8 cellular contexts compared by ENCODE assay signal in the genomic region with DNA sequence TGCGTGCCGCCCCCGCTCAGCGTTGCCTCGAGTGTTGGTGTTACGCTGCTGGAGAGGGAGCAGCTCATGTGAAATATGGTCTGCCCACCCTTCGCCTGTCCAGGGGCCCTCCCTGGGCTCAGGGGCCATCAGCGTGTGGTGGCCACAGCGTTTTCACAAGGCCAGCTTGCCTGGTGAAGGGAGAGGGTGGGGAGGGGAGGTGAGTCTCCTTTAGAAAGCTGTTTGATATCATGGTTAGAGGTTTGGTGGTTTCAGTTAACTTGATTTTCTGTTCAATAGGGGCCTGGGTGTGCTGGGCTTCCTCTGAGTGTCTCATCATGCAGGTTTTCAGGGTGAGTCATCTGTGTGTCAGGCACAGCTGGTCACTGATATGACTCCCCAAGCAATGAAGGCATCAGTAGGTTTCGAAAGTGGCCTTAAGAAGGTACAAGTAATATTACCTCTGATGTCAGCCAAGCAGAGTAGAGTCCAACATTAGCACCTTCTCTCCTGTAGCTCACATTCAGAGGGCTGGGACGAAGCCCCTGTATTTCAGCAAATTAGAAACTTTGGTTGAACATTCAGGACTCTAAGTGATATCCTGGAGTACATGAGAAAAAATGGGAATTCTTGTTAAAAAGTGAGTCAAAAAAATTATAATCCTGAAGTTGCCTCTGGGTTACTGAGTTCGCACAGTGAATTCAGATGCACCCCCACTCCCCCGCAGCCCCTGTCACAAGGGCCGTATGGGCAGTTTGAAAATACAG.
DNase-seq lines count a peak whose midpoint lies in the region; ATAC-seq and TF ChIP-seq lines count a peak whose summit lies in the region.

No MANE protein-coding gene starts in this region.

- H3K9me3 ChIP-seq in psoas muscle = no peaks in the 10 kb centered on the region

- peaks cover 23% of the 10 kb centered on the region for H3K4me1 ChIP-seq in psoas muscle

- no peaks in the 10 kb centered on the region for H3K27me3 ChIP-seq in psoas muscle (ENCODE audit: insufficient read depth in 3 of 3, low read length in 2 of 3)

- ATAC-seq in Right ventricle myocardium inferior = peak; percentile 29
- ATAC-seq in psoas muscle = peak; percentile 81 to 89 (median 84)
- no peak for ATAC-seq in GM18907 (IDR thresholded peaks at IDR 0.05; ENCODE audit: unreplicated experiment)
- no peak for ATAC-seq in GM19452 (IDR thresholded peaks at IDR 0.05; ENCODE audit: unreplicated experiment)
- no peak for ATAC-seq in GM18519 (IDR thresholded peaks at IDR 0.05; ENCODE audit: low FRiP score, unreplicated experiment)

- no peak overlapping the region for H3K4me3 ChIP-seq in epithelial cell of proximal tubule (ENCODE audit: low read depth, low read length)
- no peak overlapping the region for H3K4me3 ChIP-seq in psoas muscle

- H3K27ac ChIP-seq in psoas muscle = peak overlapping the region; percentile 41

- DNase-seq in Right ventricle myocardium inferior (ENCODE audit: missing footprints) (peak; percentile 3), cardiac septum (ENCODE audit: low spot score) (no peak), RKO (ENCODE audit: low spot score) (peak; percentile 93), epithelial cell of proximal tubule (ENCODE audit: low read depth) (peak; percentile 88), psoas muscle (peak in 1 of 2 donors; percentile 44)

- no peaks in the 10 kb centered on the region for H3K36me3 ChIP-seq in psoas muscle (ENCODE audit: insufficient read depth in 1 of 2, low read depth in 1 of 2)

- intact Hi-C loops in Right ventricle myocardium inferior (cut with DNase I) = no loop called here
- intact Hi-C loops in cardiac septum (cut with DNase I) = loop anchor here (10.0 kb wide), 1 partner anchor 240 kb away; no protein-coding TSS in a partner anchor
- intact Hi-C loops in psoas muscle (cut with DNase I) = loop anchor here in 1 of 2 donors (5.0 kb wide), 1 partner anchor 47 kb away; no protein-coding TSS in a partner anchor

- WGBS in psoas muscle, 3 donors = 89 to 95% (median 94%) methylated on average over 14 of the region's 14 CpGs

- TF ChIP-seq CTCF in epithelial cell of proximal tubule (conservative IDR thresholded peaks at IDR 0.05; ENCODE audit: low read depth, low read length) (no peak), psoas muscle (IDR thresholded peaks at IDR 0.05) (no peak)

Comparison
In these comparisons a context has a peak if more than half of its experiments do, and no peak if none do; other contexts are left out.
1. ATAC-seq: peak in Right ventricle myocardium inferior (single experiment) and psoas muscle (4 of 4); none in GM18907 (single experiment), GM19452 (single experiment) and GM18519 (single experiment).